In the genomic region with DNA sequence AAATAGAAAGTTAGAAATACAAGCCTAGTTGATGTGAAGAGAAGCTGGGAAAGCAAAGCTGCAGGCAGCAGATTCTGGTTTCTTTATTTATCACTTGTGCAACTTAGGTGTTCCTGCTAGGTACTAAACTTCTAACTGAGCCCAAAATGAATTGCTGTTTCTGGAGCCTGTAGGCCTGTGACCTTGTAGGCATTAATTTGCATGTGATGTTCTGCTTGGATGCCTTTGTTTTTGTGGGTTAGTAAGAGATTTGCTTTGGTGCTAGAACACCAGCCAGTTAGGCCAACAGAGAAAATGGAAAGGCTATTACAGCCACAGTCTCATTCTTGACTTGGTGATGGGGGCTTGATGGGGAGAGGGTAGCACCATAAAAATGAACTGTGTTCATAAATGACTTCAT, we compare ENCODE assay signal across 16 cellular contexts.
DNase-seq lines count a peak whose midpoint lies in the region; ATAC-seq lines count a peak whose summit lies in the region.
"Had no signal": no experiment of that assay in that cellular context is flagged by ENCODE, and none has a peak within 500 bp of the region (broad histone marks: within the 10 kb centered on the region; RNA-seq: fewer than 3 reads in every experiment).

No MANE protein-coding gene starts in this region.

- ATAC-seq in GM18909 (IDR thresholded peaks at IDR 0.05; ENCODE audit: poor library complexity, unreplicated experiment) (peak; percentile 83), GM21786 (IDR thresholded peaks at IDR 0.05; ENCODE audit: unreplicated experiment) (peak; percentile 38), HG03354 (IDR thresholded peaks at IDR 0.05; ENCODE audit: poor library complexity, severe bottlenecking, unreplicated experiment) (peak; percentile 49)
- ATAC-seq: body of pancreas, HepG2 had no signal

- DNase-seq in left kidney (ENCODE audit: low read depth, low spot score), result peak; percentile 2
- DNase-seq in effector CD8-positive, alpha-beta T cell (lab: John Stamatoyannopoulos, UW), result no peak
- no peak for DNase-seq in stimulated activated CD4-positive, alpha-beta T cell treated with anti-CD3 and anti-CD28 coated beads, Interleukin-4, amount 100 ng/mL, for 1 hour
- DNase-seq in SIG-M5 (lab: John Stamatoyannopoulos, UW), result no peak
- DNase-seq in activated CD4-positive, alpha-beta T cell treated with anti-CD3 and anti-CD28 coated beads for 1 hour, result no peak
- DNase-seq: activated naive CD8-positive, alpha-beta T cell treated with anti-CD3 and anti-CD28 coated beads for 36 hours; body of pancreas; foreskin fibroblast; hippocampal formation; NCI-H1436; NCI-H2227 treated with DMSO at 0.1 percent for 48 hours; PC-9 had no signal
